Comparison of ENCODE assay signal across 3 cellular contexts in the genomic region with DNA sequence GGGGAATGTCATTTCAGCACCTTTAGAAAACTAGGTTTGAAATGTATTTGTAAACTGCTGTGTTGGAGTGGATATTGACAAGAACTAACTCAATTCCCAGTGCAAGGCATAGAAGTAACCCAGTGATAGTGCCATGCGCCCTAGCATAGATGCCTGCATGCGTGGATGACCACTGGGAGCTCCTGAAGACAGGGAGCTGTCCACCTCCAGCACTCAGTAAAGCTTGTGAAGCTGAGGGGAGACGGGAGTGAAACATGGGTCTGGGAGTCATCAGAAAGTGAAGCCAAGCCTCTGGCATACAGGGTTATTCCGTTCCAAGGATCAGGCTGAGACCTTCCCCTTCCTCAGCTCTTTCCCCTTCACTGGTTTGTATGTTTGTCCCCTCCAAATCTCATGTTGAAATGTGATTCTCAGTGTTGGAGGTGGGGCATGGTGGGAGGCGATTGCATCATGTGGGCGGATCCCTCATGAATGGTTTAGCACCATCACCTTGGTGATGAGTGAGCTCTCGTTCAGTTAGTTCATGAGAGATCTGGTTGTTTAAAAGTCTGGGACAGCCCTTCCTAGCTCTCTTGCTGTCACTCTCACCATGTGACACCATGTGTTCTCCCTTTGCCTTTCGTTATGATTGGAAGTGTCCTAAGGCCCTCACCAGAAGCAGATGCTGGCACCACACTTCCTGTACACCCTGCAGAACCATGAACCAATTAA.
A peak's percentile ranks its signal among the peaks of the same experiment; 100 is the strongest.
TF ChIP-seq lines count a peak whose summit lies in the region.

No MANE protein-coding gene starts in this region.

TF ChIP-seq in A549, 52 proteins besides CTCF, POLR2A, EP300 and RAD21:
- TF ChIP-seq, protein P1, sequence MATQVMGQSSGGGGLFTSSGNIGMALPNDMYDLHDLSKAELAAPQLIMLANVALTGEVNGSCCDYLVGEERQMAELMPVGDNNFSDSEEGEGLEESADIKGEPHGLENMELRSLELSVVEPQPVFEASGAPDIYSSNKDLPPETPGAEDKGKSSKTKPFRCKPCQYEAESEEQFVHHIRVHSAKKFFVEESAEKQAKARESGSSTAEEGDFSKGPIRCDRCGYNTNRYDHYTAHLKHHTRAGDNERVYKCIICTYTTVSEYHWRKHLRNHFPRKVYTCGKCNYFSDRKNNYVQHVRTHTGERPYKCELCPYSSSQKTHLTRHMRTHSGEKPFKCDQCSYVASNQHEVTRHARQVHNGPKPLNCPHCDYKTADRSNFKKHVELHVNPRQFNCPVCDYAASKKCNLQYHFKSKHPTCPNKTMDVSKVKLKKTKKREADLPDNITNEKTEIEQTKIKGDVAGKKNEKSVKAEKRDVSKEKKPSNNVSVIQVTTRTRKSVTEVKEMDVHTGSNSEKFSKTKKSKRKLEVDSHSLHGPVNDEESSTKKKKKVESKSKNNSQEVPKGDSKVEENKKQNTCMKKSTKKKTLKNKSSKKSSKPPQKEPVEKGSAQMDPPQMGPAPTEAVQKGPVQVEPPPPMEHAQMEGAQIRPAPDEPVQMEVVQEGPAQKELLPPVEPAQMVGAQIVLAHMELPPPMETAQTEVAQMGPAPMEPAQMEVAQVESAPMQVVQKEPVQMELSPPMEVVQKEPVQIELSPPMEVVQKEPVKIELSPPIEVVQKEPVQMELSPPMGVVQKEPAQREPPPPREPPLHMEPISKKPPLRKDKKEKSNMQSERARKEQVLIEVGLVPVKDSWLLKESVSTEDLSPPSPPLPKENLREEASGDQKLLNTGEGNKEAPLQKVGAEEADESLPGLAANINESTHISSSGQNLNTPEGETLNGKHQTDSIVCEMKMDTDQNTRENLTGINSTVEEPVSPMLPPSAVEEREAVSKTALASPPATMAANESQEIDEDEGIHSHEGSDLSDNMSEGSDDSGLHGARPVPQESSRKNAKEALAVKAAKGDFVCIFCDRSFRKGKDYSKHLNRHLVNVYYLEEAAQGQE (IDR thresholded peaks at IDR 0.05) = peak; percentile 42
- no peak for TF ChIP-seq ZFP36 (IDR thresholded peaks at IDR 0.05; ENCODE audit: borderline replicate concordance, partially characterized antibody)
TF ChIP-seq in A549: peak in this region for 1.

TF ChIP-seq in HEK293, 187 proteins besides CTCF, POLR2A, EP300 and RAD21:
- TF ChIP-seq, protein P1 (tag by site-specific recombination; IDR thresholded peaks at IDR 0.05) = peak; percentile 65; the same call in 1 of the 2 replicates
- no peak for TF ChIP-seq ZNF670 (tag by site-specific recombination; IDR thresholded peaks at IDR 0.05; ENCODE audit: low read depth)
- TF ChIP-seq, protein P2, sequence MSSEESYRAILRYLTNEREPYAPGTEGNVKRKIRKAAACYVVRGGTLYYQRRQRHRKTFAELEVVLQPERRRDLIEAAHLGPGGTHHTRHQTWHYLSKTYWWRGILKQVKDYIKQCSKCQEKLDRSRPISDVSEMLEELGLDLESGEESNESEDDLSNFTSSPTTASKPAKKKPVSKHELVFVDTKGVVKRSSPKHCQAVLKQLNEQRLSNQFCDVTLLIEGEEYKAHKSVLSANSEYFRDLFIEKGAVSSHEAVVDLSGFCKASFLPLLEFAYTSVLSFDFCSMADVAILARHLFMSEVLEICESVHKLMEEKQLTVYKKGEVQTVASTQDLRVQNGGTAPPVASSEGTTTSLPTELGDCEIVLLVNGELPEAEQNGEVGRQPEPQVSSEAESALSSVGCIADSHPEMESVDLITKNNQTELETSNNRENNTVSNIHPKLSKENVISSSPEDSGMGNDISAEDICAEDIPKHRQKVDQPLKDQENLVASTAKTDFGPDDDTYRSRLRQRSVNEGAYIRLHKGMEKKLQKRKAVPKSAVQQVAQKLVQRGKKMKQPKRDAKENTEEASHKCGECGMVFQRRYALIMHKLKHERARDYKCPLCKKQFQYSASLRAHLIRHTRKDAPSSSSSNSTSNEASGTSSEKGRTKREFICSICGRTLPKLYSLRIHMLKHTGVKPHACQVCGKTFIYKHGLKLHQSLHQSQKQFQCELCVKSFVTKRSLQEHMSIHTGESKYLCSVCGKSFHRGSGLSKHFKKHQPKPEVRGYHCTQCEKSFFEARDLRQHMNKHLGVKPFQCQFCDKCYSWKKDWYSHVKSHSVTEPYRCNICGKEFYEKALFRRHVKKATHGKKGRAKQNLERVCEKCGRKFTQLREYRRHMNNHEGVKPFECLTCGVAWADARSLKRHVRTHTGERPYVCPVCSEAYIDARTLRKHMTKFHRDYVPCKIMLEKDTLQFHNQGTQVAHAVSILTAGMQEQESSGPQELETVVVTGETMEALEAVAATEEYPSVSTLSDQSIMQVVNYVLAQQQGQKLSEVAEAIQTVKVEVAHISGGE (tag by site-specific recombination; conservative IDR thresholded peaks at IDR 0.05; ENCODE audit: low read depth) = no peak

TF ChIP-seq in GM12878, 131 proteins besides CTCF, POLR2A, EP300 and RAD21 (continued from another document):
- TF ChIP-seq, protein P1 (IDR thresholded peaks at IDR 0.05; ENCODE audit: low read depth, low read length) = 0 out of 2 replicates have a peak, but pooled peaks have one; percentile 32
